ENCODE assay signal across 13 cellular contexts in genomic region chr6:131258816-131259476, GRCh38.
DNase-seq lines count a peak whose midpoint lies in the region; ATAC-seq and TF ChIP-seq lines count a peak whose summit lies in the region.
"Had no signal": no experiment of that assay in that cellular context is flagged by ENCODE, and none has a peak within 500 bp of the region (broad histone marks: within the 10 kb centered on the region; RNA-seq: fewer than 3 reads in every experiment).

No MANE protein-coding gene starts in this region.

- TF ChIP-seq CTCF in kidney epithelial cell (IDR thresholded peaks at IDR 0.05; ENCODE audit: insufficient read depth, low read length, poor library complexity, severe bottlenecking) = no peak
- TF ChIP-seq CTCF in type B pancreatic cell (conservative IDR thresholded peaks at IDR 0.05) = no peak

- no peaks in the 10 kb centered on the region for H3K27me3 Mint-ChIP-seq in activated naive CD8-positive, alpha-beta T cell treated with anti-CD3 and anti-CD28 coated beads for 36 hours
- no peaks in the 10 kb centered on the region for H3K27me3 Mint-ChIP-seq in activated naive CD4-positive, alpha-beta T cell treated with anti-CD3 and anti-CD28 coated beads for 36 hours (ENCODE audit: low read depth)
- H3K27me3 Mint-ChIP-seq in type B pancreatic cell = no peaks in the 10 kb centered on the region

- intact Hi-C loops in activated naive CD4-positive, alpha-beta T cell treated with anti-CD3 and anti-CD28 coated beads for 36 hours (cut with micrococcal nuclease) = no loop called here

- peaks cover 8% of the 10 kb centered on the region for H3K9me3 Mint-ChIP-seq in activated naive CD8-positive, alpha-beta T cell treated with anti-CD3 and anti-CD28 coated beads for 36 hours
- H3K9me3 Mint-ChIP-seq in activated naive CD4-positive, alpha-beta T cell treated with anti-CD3 and anti-CD28 coated beads for 36 hours = peaks cover 9% of the 10 kb centered on the region
- peaks cover 8% of the 10 kb centered on the region for H3K9me3 Mint-ChIP-seq in type B pancreatic cell
- H3K9me3 Mint-ChIP-seq: HFFc6 had no signal

- H3K36me3 Mint-ChIP-seq in activated naive CD8-positive, alpha-beta T cell treated with anti-CD3 and anti-CD28 coated beads for 36 hours = peaks cover 24% of the 10 kb centered on the region
- H3K36me3 Mint-ChIP-seq in activated naive CD4-positive, alpha-beta T cell treated with anti-CD3 and anti-CD28 coated beads for 36 hours (ENCODE audit: low read depth) = peaks cover 19% of the 10 kb centered on the region
- H3K36me3 Mint-ChIP-seq in type B pancreatic cell = peaks cover 9% of the 10 kb centered on the region

- DNase-seq in A172 (ENCODE audit: low spot score) = peak; percentile 7
- no peak for DNase-seq in activated naive CD8-positive, alpha-beta T cell treated with anti-CD3 and anti-CD28 coated beads for 36 hours
- peak; percentile 77 for DNase-seq in kidney epithelial cell (ENCODE audit: low read depth)
- DNase-seq in activated naive CD4-positive, alpha-beta T cell treated with anti-CD3 and anti-CD28 coated beads for 36 hours = no peak
- no peak for DNase-seq in SHP77 treated with DMSO at 0.1 percent for 48 hours (lab: John Stamatoyannopoulos, UW)
- no peak for DNase-seq in type B pancreatic cell (ENCODE audit: extremely low spot score, unreplicated experiment)
- DNase-seq: amygdala; HFFc6; MM.1S; NCI-H510A; stimulated activated CD4-positive, alpha-beta T cell treated with anti-CD3 and anti-CD28 coated beads, Interleukin-4, amount 100 ng/mL, for 4 hours had no signal

- H3K4me3 Mint-ChIP-seq in activated naive CD8-positive, alpha-beta T cell treated with anti-CD3 and anti-CD28 coated beads for 36 hours = no peak overlapping the region
- no peak overlapping the region for H3K4me3 Mint-ChIP-seq in activated naive CD4-positive, alpha-beta T cell treated with anti-CD3 and anti-CD28 coated beads for 36 hours
- no peak overlapping the region for H3K4me3 Mint-ChIP-seq in type B pancreatic cell
- H3K4me3 Mint-ChIP-seq: HFFc6 had no signal

- peaks cover 25% of the 10 kb centered on the region for H3K4me1 Mint-ChIP-seq in activated naive CD8-positive, alpha-beta T cell treated with anti-CD3 and anti-CD28 coated beads for 36 hours
- H3K4me1 Mint-ChIP-seq in activated naive CD4-positive, alpha-beta T cell treated with anti-CD3 and anti-CD28 coated beads for 36 hours (ENCODE audit: low read depth) = peaks cover 34% of the 10 kb centered on the region
- peaks cover 13% of the 10 kb centered on the region for H3K4me1 Mint-ChIP-seq in type B pancreatic cell (ENCODE audit: unreplicated experiment)

- H3K27me3 ChIP-seq in kidney epithelial cell (ENCODE audit: control insufficient read depth, insufficient read depth, low read length) = no peaks in the 10 kb centered on the region

- CTCF ChIA-PET in activated naive CD4-positive, alpha-beta T cell treated with anti-CD3 and anti-CD28 coated beads for 36 hours (lab: Charles Lee) = no interaction called here

- H3K36me3 ChIP-seq in kidney epithelial cell (ENCODE audit: control insufficient read depth, insufficient read depth, low read length) = no peaks in the 10 kb centered on the region

- peak overlapping the region; percentile 6 for H3K27ac Mint-ChIP-seq in activated naive CD8-positive, alpha-beta T cell treated with anti-CD3 and anti-CD28 coated beads for 36 hours
- no peak overlapping the region for H3K27ac Mint-ChIP-seq in activated naive CD4-positive, alpha-beta T cell treated with anti-CD3 and anti-CD28 coated beads for 36 hours
- H3K27ac Mint-ChIP-seq in type B pancreatic cell = no peak overlapping the region
- H3K27ac Mint-ChIP-seq: HFFc6 had no signal

- H3K4me3 ChIP-seq in kidney epithelial cell (ENCODE audit: low read depth, low read length) = no peak overlapping the region

- ATAC-seq in HG03432 (IDR thresholded peaks at IDR 0.05; ENCODE audit: unreplicated experiment) = peak; percentile 36
- no peak for ATAC-seq in HG03095 (IDR thresholded peaks at IDR 0.05; ENCODE audit: unreplicated experiment)

Comparison
In these comparisons a context has a peak if more than half of its experiments do, and no peak if none do; other contexts are left out.
1. DNase-seq: peak in A172 (single experiment) and kidney epithelial cell (single experiment); none in activated naive CD8-positive, alpha-beta T cell treated with anti-CD3 and anti-CD28 coated beads for 36 hours (single experiment), activated naive CD4-positive, alpha-beta T cell treated with anti-CD3 and anti-CD28 coated beads for 36 hours (single experiment), SHP77 treated with DMSO at 0.1 percent for 48 hours (single experiment) and type B pancreatic cell (single experiment).